In the genomic region with DNA sequence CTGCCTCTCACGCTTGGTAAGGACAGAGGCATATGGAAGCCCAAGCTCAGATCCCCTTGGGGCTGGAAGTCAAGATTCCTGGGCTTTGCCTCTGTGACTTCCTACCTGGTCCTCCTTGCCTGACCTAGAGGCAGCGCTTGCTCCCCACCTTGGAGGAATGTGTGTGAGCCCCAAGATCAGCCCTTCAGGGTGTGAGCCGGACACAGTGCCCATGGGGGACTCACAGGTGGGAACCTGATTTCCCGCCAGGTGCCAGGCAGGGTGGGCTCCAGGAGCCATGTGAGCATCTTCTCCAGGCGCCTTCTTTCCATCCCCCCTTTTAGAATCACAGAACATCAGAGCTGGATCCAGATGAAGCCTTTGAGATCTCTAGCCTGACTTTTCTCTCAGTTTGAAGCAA, we compare ENCODE assay signal across 16 cellular contexts. TPM values are rescaled to one million over a fixed set of nuclear protein-coding genes. Genes with fewer than 3 reads are reported as not detected.
DNase-seq lines count a peak whose midpoint lies in the region; ATAC-seq and TF ChIP-seq lines count a peak whose summit lies in the region.
"Had no signal": no experiment of that assay in that cellular context is flagged by ENCODE, and none has a peak within 500 bp of the region (broad histone marks: within the 10 kb centered on the region; RNA-seq: fewer than 3 reads in every experiment).

No MANE protein-coding gene starts in this region.

- H2BK120ac ChIP-seq in neuronal stem cell (ENCODE audit: low read depth, low read length), result no peak overlapping the region

- no peaks in the 10 kb centered on the region for H3K9me3 Mint-ChIP-seq in endothelial cell (ENCODE audit: unreplicated experiment)
- no peaks in the 10 kb centered on the region for H3K9me3 Mint-ChIP-seq in progenitor cell of endocrine pancreas (ENCODE audit: low read depth)
- H3K9me3 Mint-ChIP-seq: GM23338, H9 had no signal

- H3K4me3 ChIP-seq in left ventricle myocardium inferior (no peak overlapping the region), neuronal stem cell (ENCODE audit: low read length in 2 of 2) (no peak overlapping the region), Peyer's patch (no peak overlapping the region)
- H3K4me3 ChIP-seq: A549, GM23338 had no signal

- no peak overlapping the region for H2BK5ac ChIP-seq in neuronal stem cell (ENCODE audit: low read length)

- H3K23ac ChIP-seq in neuronal stem cell (ENCODE audit: low read depth, low read length, poor library complexity), result no peak overlapping the region

- H3K27me3 ChIP-seq in left ventricle myocardium inferior (ENCODE audit: low read depth) (no peaks in the 10 kb centered on the region), neuronal stem cell (ENCODE audit: control insufficient read depth in 3 of 3, insufficient read depth in 3 of 3, low read depth in 1 of 3, low read length in 3 of 3) (peaks cover 0 to 64% (median 0%) of the 10 kb centered on the region in 3 experiments), Peyer's patch (no peaks in the 10 kb centered on the region)
- H3K27me3 ChIP-seq: BE2C had no signal

- H2BK15ac ChIP-seq in neuronal stem cell (ENCODE audit: low read length), result no peak overlapping the region

- no peaks in the 10 kb centered on the region for H3K36me3 ChIP-seq in left ventricle myocardium inferior
- no peaks in the 10 kb centered on the region for H3K36me3 ChIP-seq in neuronal stem cell (replicated peaks in 1 of 2; ENCODE audit: control insufficient read depth in 2 of 2, insufficient read depth in 2 of 2, low read length in 2 of 2)
- H3K36me3 ChIP-seq in Peyer's patch, result no peaks in the 10 kb centered on the region
- H3K36me3 ChIP-seq: BE2C had no signal

- H3K4me3 Mint-ChIP-seq in endothelial cell (ENCODE audit: unreplicated experiment), result no peak overlapping the region
- H3K4me3 Mint-ChIP-seq in progenitor cell of endocrine pancreas (ENCODE audit: low read depth), result no peak overlapping the region
- H3K4me3 Mint-ChIP-seq: CD4-positive, alpha-beta memory T cell; GM23338; H9 had no signal

- H3K14ac ChIP-seq in neuronal stem cell (ENCODE audit: low read length), result no peak overlapping the region

- H3K27me3 Mint-ChIP-seq in endothelial cell (ENCODE audit: unreplicated experiment) (peaks cover 2% of the 10 kb centered on the region), progenitor cell of endocrine pancreas (peaks cover 15% of the 10 kb centered on the region)

- WGBS in neuronal stem cell (ENCODE audit: extremely low coverage in 2 of 2, insufficient read length in 2 of 2, insufficient replicate concordance in 1 of 2), 2 donors, result no CpG with 5 or more reads among the region's 5 CpGs

- H3K36me3 Mint-ChIP-seq in endothelial cell (ENCODE audit: low read depth, unreplicated experiment) (no peaks in the 10 kb centered on the region), progenitor cell of endocrine pancreas (ENCODE audit: insufficient read depth) (no peaks in the 10 kb centered on the region)
- H3K36me3 Mint-ChIP-seq: CD4-positive, alpha-beta memory T cell had no signal

- no peak overlapping the region for H3K4ac ChIP-seq in neuronal stem cell (ENCODE audit: low read length)

- H3K18ac ChIP-seq in neuronal stem cell (ENCODE audit: low read length), result no peak overlapping the region

- H3K4me1 Mint-ChIP-seq in endothelial cell (ENCODE audit: unreplicated experiment) (peaks cover 49% of the 10 kb centered on the region), progenitor cell of endocrine pancreas (ENCODE audit: low read depth) (no peaks in the 10 kb centered on the region)
- H3K4me1 Mint-ChIP-seq: CD4-positive, alpha-beta memory T cell; GM23338 had no signal

- TF ChIP-seq CTCF in left ventricle myocardium inferior (IDR thresholded peaks at IDR 0.05; ENCODE audit: borderline replicate concordance), result no peak
- no peak for TF ChIP-seq CTCF in endothelial cell (IDR thresholded peaks at IDR 0.05; ENCODE audit: unreplicated experiment)
- TF ChIP-seq CTCF in progenitor cell of endocrine pancreas (IDR thresholded peaks at IDR 0.05; ENCODE audit: unreplicated experiment), result no peak
- TF ChIP-seq CTCF in Peyer's patch (IDR thresholded peaks at IDR 0.05), result no peak

- no peak for ATAC-seq in left cardiac atrium
- ATAC-seq: A549, GM23338 had no signal

- H3K27ac Mint-ChIP-seq in endothelial cell (ENCODE audit: unreplicated experiment), result peak overlapping the region; percentile 57
- no peak overlapping the region for H3K27ac Mint-ChIP-seq in progenitor cell of endocrine pancreas
- H3K27ac Mint-ChIP-seq: CD4-positive, alpha-beta memory T cell; GM23338 had no signal

- no peak overlapping the region for H4K8ac ChIP-seq in neuronal stem cell (ENCODE audit: low read depth, low read length)

- intact Hi-C loops in left ventricle myocardium inferior (cut with micrococcal nuclease) (no loop called here), left cardiac atrium (cut with DNase I) (no loop called here)

- H2AK5ac ChIP-seq in neuronal stem cell (ENCODE audit: low read depth, low read length), result peak overlapping the region; percentile 66

- H3K27ac ChIP-seq in left ventricle myocardium inferior (replicated peaks), result peak overlapping the region; percentile 72
- H3K27ac ChIP-seq in neuronal stem cell (replicated peaks; ENCODE audit: low read length), result no peak overlapping the region
- no peak overlapping the region for H3K27ac ChIP-seq in Peyer's patch
- H3K27ac ChIP-seq: A549, C4-2B had no signal

- H3K9ac ChIP-seq in neuronal stem cell (ENCODE audit: low read depth, low read length, poor library complexity), result no peak overlapping the region

- H4K91ac ChIP-seq in neuronal stem cell (ENCODE audit: low read depth, low read length, poor library complexity), result no peak overlapping the region

- H3K9me3 ChIP-seq in left ventricle myocardium inferior (replicated peaks) (no peaks in the 10 kb centered on the region), neuronal stem cell (replicated peaks in 1 of 2; ENCODE audit: control insufficient read depth in 2 of 2, insufficient read depth in 1 of 2, low read depth in 1 of 2, low read length in 2 of 2) (no peaks in the 10 kb centered on the region), Peyer's patch (no peaks in the 10 kb centered on the region)
- H3K9me3 ChIP-seq: A549, BE2C had no signal

- no peak overlapping the region for H3K4me2 ChIP-seq in neuronal stem cell (ENCODE audit: insufficient read depth, low read length, poor library complexity, severe bottlenecking)
- H3K4me2 ChIP-seq: A549, GM23338 had no signal

- no peaks in the 10 kb centered on the region for H3K79me1 ChIP-seq in neuronal stem cell (ENCODE audit: low read depth, low read length)

- DNase-seq in left ventricle myocardium inferior (no peak), left cardiac atrium (no peak), endothelial cell (ENCODE audit: low spot score) (no peak), neuronal stem cell (ENCODE audit: low spot score) (no peak), progenitor cell of endocrine pancreas (ENCODE audit: low spot score, unreplicated experiment) (no peak), Peyer's patch (no peak)
- DNase-seq in central memory CD4-positive, alpha-beta T cell, result no peak
- DNase-seq: BE2C; CD4-positive, alpha-beta memory T cell; H9; IMR-90 had no signal

- no peak overlapping the region for H2BK12ac ChIP-seq in neuronal stem cell (ENCODE audit: low read length)

- H3K4me1 ChIP-seq in left ventricle myocardium inferior (peaks cover 77% of the 10 kb centered on the region), neuronal stem cell (ENCODE audit: control insufficient read depth in 2 of 2, insufficient read depth in 1 of 2, low read depth in 1 of 2, low read length in 2 of 2) (peaks cover 4 to 9% of the 10 kb centered on the region in 2 donors), Peyer's patch (no peaks in the 10 kb centered on the region)
- H3K4me1 ChIP-seq: BE2C had no signal

- TF ChIP-seq POLR2A in Peyer's patch (IDR thresholded peaks at IDR 0.05), result no peak

- H2AFZ ChIP-seq in neuronal stem cell (ENCODE audit: low read length), result no peak overlapping the region

RNA-seq across cellular contexts. Expression of a gene that starts 10.2 kb away (rescaled TPM):
- 12.6 TPM for total RNA-seq in left ventricle myocardium inferior
- 10 to 100 TPM; 14.5 to 15.0 TPM for total RNA-seq in left cardiac atrium
- total RNA-seq in endothelial cell (ENCODE audit: unreplicated experiment), result 5.4 TPM
- 0.04 TPM for polyA plus RNA-seq in neuronal stem cell (2013, experiment 1 of 2)
- 0.03 TPM for polyA plus RNA-seq in neuronal stem cell (2013, experiment 2 of 2)
- total RNA-seq in progenitor cell of endocrine pancreas, result not detected in 2 replicates
- total RNA-seq in Peyer's patch, result under 1 TPM in 1 of 4 donors, not detected in 3; 0.54 TPM
- total RNA-seq: CD4-positive, alpha-beta memory T cell; G401; GM23338; H9; IMR-90 had no signal
- polyA plus RNA-seq: A549; AG04450; CD4-positive, alpha-beta memory T cell; GM23338; IMR-90 had no signal

RNA-seq across cellular contexts. Expression of a gene that starts 24.2 kb away (rescaled TPM):
- 35.2 TPM for total RNA-seq in left ventricle myocardium inferior
- 10 to 100 TPM; 30.7 to 74.2 TPM for total RNA-seq in left cardiac atrium
- 5.2 TPM for total RNA-seq in endothelial cell (ENCODE audit: unreplicated experiment)
- polyA plus RNA-seq in neuronal stem cell (2013, experiment 1 of 2), result 5.1 TPM
- polyA plus RNA-seq in neuronal stem cell (2013, experiment 2 of 2), result 5.9 TPM
- 12.6 and 13.2 TPM in 2 replicates for total RNA-seq in progenitor cell of endocrine pancreas
- total RNA-seq in Peyer's patch, result 10 to 100 TPM in 2 of 4 donors, 1 to 10 TPM in 2; 1.6 to 16.1 (median 10.5) TPM

RNA-seq across cellular contexts. Expression of a gene that starts 50.2 kb away (rescaled TPM):
- total RNA-seq in left ventricle myocardium inferior (12.1 TPM), left cardiac atrium (10 to 100 TPM; 10.7 to 15.9 TPM), endothelial cell (ENCODE audit: unreplicated experiment) (8.4 TPM), progenitor cell of endocrine pancreas (5.4 and 6.4 TPM in 2 replicates), Peyer's patch (1 to 10 TPM in 2 of 4 donors, under 1 TPM in 1, not detected in 1; 0.53 to 1.3 (median 1.2) TPM)
- polyA plus RNA-seq in neuronal stem cell (2013, experiment 1 of 2), result 13.6 TPM
- polyA plus RNA-seq in neuronal stem cell (2013, experiment 2 of 2), result 14.1 TPM
